ENCODE assay signal across 26 cellular contexts in the genomic region with DNA sequence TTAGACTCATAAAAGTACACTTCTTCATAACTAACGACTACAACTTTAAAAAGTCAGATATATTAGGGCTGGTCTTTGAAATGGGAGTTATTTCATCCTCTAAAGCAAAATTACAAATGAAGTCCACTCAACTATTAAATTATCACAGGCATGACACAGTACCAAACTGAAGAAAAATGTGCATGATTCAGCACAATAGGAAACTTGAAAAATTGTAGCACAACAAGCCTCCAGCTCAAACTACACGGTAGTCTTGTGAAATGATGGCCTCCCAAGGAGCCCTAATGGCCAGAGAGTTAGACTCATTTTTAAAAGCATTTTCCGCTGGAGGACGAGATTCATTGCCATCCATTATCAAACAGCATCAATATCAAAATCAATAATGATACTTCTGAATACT.
DNase-seq lines count a peak whose midpoint lies in the region; ATAC-seq, FAIRE-seq and TF ChIP-seq lines count a peak whose summit lies in the region.
"Had no signal": no experiment of that assay in that cellular context is flagged by ENCODE, and none has a peak within 500 bp of the region (broad histone marks: within the 10 kb centered on the region; RNA-seq: fewer than 3 reads in every experiment).

No MANE protein-coding gene starts in this region.

- peak; percentile 37 for DNase-seq in AG10803 (ENCODE audit: low read depth)
- DNase-seq in astrocyte of the hippocampus (ENCODE audit: low read depth, low spot score) = peak; percentile 8
- DNase-seq in fibroblast of the aortic adventitia (ENCODE audit: low read depth) = peak; percentile 72
- DNase-seq in osteoblast (ENCODE audit: insufficient read length, low spot score, missing footprints) = no peak
- no peak for DNase-seq in right cardiac atrium
- no peak for DNase-seq in ovary
- DNase-seq in kidney = no peak
- DNase-seq in progenitor cell of endocrine pancreas (ENCODE audit: low spot score, unreplicated experiment) = no peak
- DNase-seq: activated CD4-positive, alpha-beta memory T cell treated with anti-CD3 and anti-CD28 coated beads, Interleukin-2, amount 10 ng/mL, durations not matched to agents 7 days and 5 days; activated CD8-positive, alpha-beta memory T cell treated with anti-CD3 and anti-CD28 coated beads, Interleukin-2, amount 50 U/mL, for 4 hours; activated naive CD4-positive, alpha-beta T cell; activated naive CD8-positive, alpha-beta T cell treated with anti-CD3 and anti-CD28 coated beads, Interleukin-2, amount 50 U/mL, for 24 hours; body of pancreas; CD4-positive, alpha-beta memory T cell; DND-41; foreskin melanocyte; H9; NCI-H446 treated with DMSO at 0.1 percent for 48 hours; SJCRH30; T-helper 9 cell; upper lobe of left lung had no signal

- FAIRE-seq in kidney (lab: Jason Lieb, UNC) = no peak
- FAIRE-seq: D721Med, endothelial cell of umbilical vein had no signal

- no peak overlapping the region for H3K4me2 ChIP-seq in osteoblast (ENCODE audit: insufficient read depth, low read length)
- H3K4me2 ChIP-seq: neural progenitor cell had no signal

- TF ChIP-seq CTCF in AG10803 (conservative IDR thresholded peaks at IDR 0.05; ENCODE audit: low read length) (no peak), fibroblast of the aortic adventitia (IDR thresholded peaks at IDR 0.05; ENCODE audit: insufficient read depth, low read length) (no peak), osteoblast (IDR thresholded peaks at IDR 0.05; ENCODE audit: extremely low read depth, low read depth, low read length) (no peak), ovary (IDR thresholded peaks at IDR 0.05) (no peak), kidney (IDR thresholded peaks at IDR 0.05; ENCODE audit: borderline replicate concordance, extremely low read depth, insufficient read depth) (no peak), progenitor cell of endocrine pancreas (IDR thresholded peaks at IDR 0.05; ENCODE audit: unreplicated experiment) (no peak)

- no peaks in the 10 kb centered on the region for H3K27me3 ChIP-seq in osteoblast (ENCODE audit: insufficient read depth, low read length)
- no peaks in the 10 kb centered on the region for H3K27me3 ChIP-seq in right cardiac atrium (ENCODE audit: control insufficient read depth, insufficient read depth)
- H3K27me3 ChIP-seq in ovary = peaks cover 2% of the 10 kb centered on the region
- H3K27me3 ChIP-seq: body of pancreas, neural progenitor cell, SJCRH30, upper lobe of left lung had no signal

- no peaks in the 10 kb centered on the region for H4K20me1 ChIP-seq in osteoblast (ENCODE audit: insufficient read depth, low read length)

- H3K27ac Mint-ChIP-seq in progenitor cell of endocrine pancreas = no peak overlapping the region
- H3K27ac Mint-ChIP-seq: activated CD4-positive, alpha-beta memory T cell treated with anti-CD3 and anti-CD28 coated beads, Interleukin-2, amount 10 ng/mL, durations not matched to agents 7 days and 5 days; activated naive CD8-positive, alpha-beta T cell treated with anti-CD3 and anti-CD28 coated beads, Interleukin-2, amount 50 U/mL, for 24 hours; CD4-positive, alpha-beta memory T cell; H9; neural progenitor cell; stimulated activated memory B cell treated with anti-CD40 and anti-IgM and Interleukin-4, amounts not matched to agents 10 μg/mL and 1 μg/mL and 100 μg/mL, for 72 hours had no signal

- H3K4me3 ChIP-seq in AG10803 (ENCODE audit: low read length) = no peak overlapping the region
- H3K4me3 ChIP-seq in fibroblast of the aortic adventitia (ENCODE audit: low read depth, low read length) = no peak overlapping the region
- H3K4me3 ChIP-seq in osteoblast (ENCODE audit: insufficient read depth, low read length) = no peak overlapping the region
- H3K4me3 ChIP-seq in right cardiac atrium (ENCODE audit: low read length) = no peak overlapping the region
- no peak overlapping the region for H3K4me3 ChIP-seq in ovary
- no peak overlapping the region for H3K4me3 ChIP-seq in kidney (ENCODE audit: low read length in 2 of 2)
- H3K4me3 ChIP-seq: body of pancreas, neural progenitor cell, SJCRH30, upper lobe of left lung had no signal

- intact Hi-C loops in right cardiac atrium (cut with DNase I) (no loop called here), ovary (cut with DNase I) (no loop called here), kidney (cut with DNase I) (no loop called here)

- no peak overlapping the region for H3K27ac ChIP-seq in osteoblast (ENCODE audit: low read depth, low read length)
- no peak overlapping the region for H3K27ac ChIP-seq in right cardiac atrium (ENCODE audit: low read length)
- H3K27ac ChIP-seq in ovary = no peak overlapping the region
- no peak overlapping the region for H3K27ac ChIP-seq in kidney (ENCODE audit: low read depth in 2 of 2, low read length in 2 of 2)
- H3K27ac ChIP-seq: body of pancreas, neural progenitor cell, SJCRH30, upper lobe of left lung had no signal

- H3K27me3 Mint-ChIP-seq in progenitor cell of endocrine pancreas = no peaks in the 10 kb centered on the region
- H3K27me3 Mint-ChIP-seq: activated CD4-positive, alpha-beta memory T cell treated with anti-CD3 and anti-CD28 coated beads, Interleukin-2, amount 10 ng/mL, durations not matched to agents 7 days and 5 days; activated naive CD8-positive, alpha-beta T cell treated with anti-CD3 and anti-CD28 coated beads, Interleukin-2, amount 50 U/mL, for 24 hours; CD4-positive, alpha-beta memory T cell; stimulated activated memory B cell treated with anti-CD40 and anti-IgM and Interleukin-4, amounts not matched to agents 10 μg/mL and 1 μg/mL and 100 μg/mL, for 72 hours had no signal

- no peak for TF ChIP-seq POLR2A in ovary (IDR thresholded peaks at IDR 0.05)

- ATAC-seq in right cardiac atrium = no peak
- ATAC-seq: activated naive CD8-positive, alpha-beta T cell treated with anti-CD3 and anti-CD28 coated beads, Interleukin-2, amount 50 U/mL, for 24 hours; body of pancreas; sciatic nerve; stimulated activated memory B cell treated with anti-CD40 and anti-IgM and Interleukin-4, amounts not matched to agents 10 μg/mL and 1 μg/mL and 100 μg/mL, for 72 hours had no signal

- H3K4me1 ChIP-seq in osteoblast (ENCODE audit: insufficient read depth, low read length) (peaks cover 11% of the 10 kb centered on the region), right cardiac atrium (ENCODE audit: control insufficient read depth, insufficient read depth, low read length) (no peaks in the 10 kb centered on the region), ovary (ENCODE audit: insufficient read depth) (peaks cover 6% of the 10 kb centered on the region), kidney (ENCODE audit: control insufficient read depth in 1 of 2, insufficient read depth in 1 of 2, low read depth in 1 of 2, low read length in 2 of 2) (no peaks in the 10 kb centered on the region)
- H3K4me1 ChIP-seq: body of pancreas, neural progenitor cell, SJCRH30, upper lobe of left lung had no signal

- H3K9me3 ChIP-seq in osteoblast (ENCODE audit: low read depth, low read length) = no peaks in the 10 kb centered on the region
- no peaks in the 10 kb centered on the region for H3K9me3 ChIP-seq in right cardiac atrium (ENCODE audit: control insufficient read depth, low read length)
- H3K9me3 ChIP-seq in ovary = no peaks in the 10 kb centered on the region
- H3K9me3 ChIP-seq in kidney (ENCODE audit: control insufficient read depth in 1 of 2, low read length in 2 of 2) = no peaks in the 10 kb centered on the region
- H3K9me3 ChIP-seq: body of pancreas, SJCRH30, upper lobe of left lung had no signal

- no peak overlapping the region for H3K4me3 Mint-ChIP-seq in progenitor cell of endocrine pancreas (ENCODE audit: low read depth)
- H3K4me3 Mint-ChIP-seq: activated CD4-positive, alpha-beta memory T cell treated with anti-CD3 and anti-CD28 coated beads, Interleukin-2, amount 10 ng/mL, durations not matched to agents 7 days and 5 days; activated naive CD8-positive, alpha-beta T cell treated with anti-CD3 and anti-CD28 coated beads, Interleukin-2, amount 50 U/mL, for 24 hours; CD4-positive, alpha-beta memory T cell; H9; neural progenitor cell; stimulated activated memory B cell treated with anti-CD40 and anti-IgM and Interleukin-4, amounts not matched to agents 10 μg/mL and 1 μg/mL and 100 μg/mL, for 72 hours had no signal

- H2AFZ ChIP-seq in osteoblast (ENCODE audit: low read length) = peak overlapping the region; percentile 58
- H2AFZ ChIP-seq: neural progenitor cell had no signal

- no peak for TF ChIP-seq EP300 in ovary (IDR thresholded peaks at IDR 0.05)

- no peaks in the 10 kb centered on the region for H3K36me3 Mint-ChIP-seq in progenitor cell of endocrine pancreas (ENCODE audit: insufficient read depth)
- H3K36me3 Mint-ChIP-seq: CD4-positive, alpha-beta memory T cell; neural progenitor cell; stimulated activated memory B cell treated with anti-CD40 and anti-IgM and Interleukin-4, amounts not matched to agents 10 μg/mL and 1 μg/mL and 100 μg/mL, for 72 hours had no signal

- peaks cover 2% of the 10 kb centered on the region for H3K79me2 ChIP-seq in osteoblast (ENCODE audit: insufficient read depth, low read length)

- H3K9me3 Mint-ChIP-seq in progenitor cell of endocrine pancreas (ENCODE audit: low read depth) = no peaks in the 10 kb centered on the region
- H3K9me3 Mint-ChIP-seq: activated naive CD8-positive, alpha-beta T cell treated with anti-CD3 and anti-CD28 coated beads, Interleukin-2, amount 50 U/mL, for 24 hours; H9; neural progenitor cell had no signal

- no peaks in the 10 kb centered on the region for H3K36me3 ChIP-seq in osteoblast (ENCODE audit: insufficient read depth, low read length)
- H3K36me3 ChIP-seq in ovary = no peaks in the 10 kb centered on the region
- H3K36me3 ChIP-seq in kidney (ENCODE audit: control insufficient read depth in 1 of 2, insufficient read depth in 2 of 2, low read length in 2 of 2) = no peaks in the 10 kb centered on the region
- H3K36me3 ChIP-seq: neural progenitor cell, SJCRH30, upper lobe of left lung had no signal

- 74% methylated on average over 4 of the region's 4 CpGs for WGBS in right cardiac atrium
- 33 to 60% (median 40%) methylated on average over 4 of the region's 4 CpGs for WGBS in ovary, 3 donors

- H3K4me1 Mint-ChIP-seq in progenitor cell of endocrine pancreas (ENCODE audit: low read depth) = no peaks in the 10 kb centered on the region
- H3K4me1 Mint-ChIP-seq: activated CD4-positive, alpha-beta memory T cell treated with anti-CD3 and anti-CD28 coated beads, Interleukin-2, amount 10 ng/mL, durations not matched to agents 7 days and 5 days; activated naive CD8-positive, alpha-beta T cell treated with anti-CD3 and anti-CD28 coated beads, Interleukin-2, amount 50 U/mL, for 24 hours; CD4-positive, alpha-beta memory T cell; H9; neural progenitor cell; stimulated activated memory B cell treated with anti-CD40 and anti-IgM and Interleukin-4, amounts not matched to agents 10 μg/mL and 1 μg/mL and 100 μg/mL, for 72 hours had no signal

- no peak overlapping the region for H3K9ac ChIP-seq in kidney (ENCODE audit: low read length in 2 of 2)
- H3K9ac ChIP-seq: neural progenitor cell had no signal

Comparison
In these comparisons a context has a peak if more than half of its experiments do, and no peak if none do; other contexts are left out.
1. DNase-seq: peak in AG10803 (single experiment), astrocyte of the hippocampus (single experiment) and fibroblast of the aortic adventitia (single experiment); none in osteoblast (single experiment), right cardiac atrium (0 of 3), ovary (0 of 5), kidney (single experiment) and progenitor cell of endocrine pancreas (single experiment).